Comparison of ENCODE assay signal across 8 cellular contexts in genomic region chr9:73745598-73745997, GRCh38.
"Had no signal": no experiment of that assay in that cellular context is flagged by ENCODE, and none has a peak within 500 bp of the region (broad histone marks: within the 10 kb centered on the region; RNA-seq: fewer than 3 reads in every experiment).

No MANE protein-coding gene starts in this region.

- FAIRE-seq: G401.6, GM12878, GM12891, GM12892, GM18507, GM19239 had no signal

- DNase-seq: GDM1, GF-D8 had no signal

- ATAC-seq: GM12878 had no signal

- H3K4me3 ChIP-seq: GM12878 had no signal
